Comparison of ENCODE assay signal across 12 cellular contexts in the genomic region with DNA sequence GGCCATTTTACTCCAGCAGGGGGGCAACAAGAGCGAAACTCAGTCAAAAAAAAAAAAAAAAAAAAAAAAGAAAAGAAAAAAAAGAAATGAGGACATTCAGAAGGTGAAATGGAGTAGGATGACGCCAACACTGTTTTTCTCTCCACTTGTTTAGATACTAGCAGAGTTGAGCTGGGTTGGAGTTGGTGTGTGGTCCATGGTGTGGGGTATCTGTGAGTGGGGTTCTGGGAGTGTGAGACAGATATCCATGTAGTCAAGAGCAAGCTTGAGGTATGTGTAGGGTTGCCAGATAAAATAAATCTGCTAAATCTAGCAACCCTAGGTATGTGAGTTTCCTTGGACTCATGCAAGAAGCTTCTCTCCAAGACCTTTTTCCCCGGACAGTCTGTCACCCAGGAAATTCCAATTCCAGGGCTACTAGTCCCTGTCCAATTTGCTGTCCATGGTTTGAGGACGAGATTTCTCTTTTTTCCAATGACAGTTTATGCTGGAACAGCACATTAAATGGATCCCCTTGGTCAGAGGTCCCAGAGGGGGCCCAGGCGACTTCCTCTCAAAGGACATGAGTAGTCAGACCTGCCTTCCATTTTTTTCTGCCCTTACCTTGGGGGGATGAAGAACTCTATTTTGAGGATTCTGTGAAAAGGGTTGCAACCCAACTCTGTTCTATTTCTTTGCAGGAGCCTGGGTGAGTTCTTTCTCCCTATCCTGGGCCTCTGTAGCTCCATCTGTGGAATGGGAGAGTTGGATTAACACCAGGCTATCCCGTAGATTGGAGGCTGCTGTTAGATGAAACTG. TPM values are rescaled to one million over a fixed set of nuclear protein-coding genes. Genes with fewer than 3 reads are reported as not detected.
DNase-seq lines count a peak whose midpoint lies in the region; ATAC-seq and TF ChIP-seq lines count a peak whose summit lies in the region.
"Had no signal": no experiment of that assay in that cellular context is flagged by ENCODE, and none has a peak within 500 bp of the region (broad histone marks: within the 10 kb centered on the region; RNA-seq: fewer than 3 reads in every experiment).

No MANE protein-coding gene starts in this region.

- no peaks in the 10 kb centered on the region for H3K9me2 ChIP-seq in HCT116 (ENCODE audit: insufficient read depth)

- H3K4me2 ChIP-seq in HCT116 (ENCODE audit: low read length), result peak overlapping the region; percentile 88
- H3K4me2 ChIP-seq: smooth muscle cell had no signal

- peaks cover 37% of the 10 kb centered on the region for H3K79me2 ChIP-seq in HCT116 (ENCODE audit: insufficient read depth, low read length)

- H3K27ac Mint-ChIP-seq in CD4-positive, CD25-positive, alpha-beta regulatory T cell, result peak overlapping the region in 1 of 3 donors; percentile 20
- H3K27ac Mint-ChIP-seq in activated T-helper 1 cell treated with anti-CD3 and anti-CD28 coated beads, Interleukin-12 subunit alpha, Interleukin-12 subunit beta, Interleukin-2, Interleukin-4 antibody, amounts not matched to agents 30 ng/mL and 10 ng/mL and 1 ng/mL, durations not matched to agents 14 hours and 24 hours and 36 hours, result no peak overlapping the region

- TF ChIP-seq POLR2A in HCT116 (IDR thresholded peaks at IDR 0.05; ENCODE audit: borderline replicate concordance, extremely low read depth, insufficient read depth, insufficient read length) (no peak), ovary (IDR thresholded peaks at IDR 0.05) (no peak)

- peaks cover 3% of the 10 kb centered on the region for H3K27me3 ChIP-seq in CD4-positive, CD25-positive, alpha-beta regulatory T cell (ENCODE audit: control insufficient read depth, insufficient read depth, low read length)
- H3K27me3 ChIP-seq in HCT116 (ENCODE audit: insufficient read depth, low read length) (no peaks in the 10 kb centered on the region), mucosa of rectum (ENCODE audit: control insufficient read depth in 2 of 2, insufficient read depth in 2 of 2, low read length in 2 of 2) (peaks cover 0 to 13% of the 10 kb centered on the region in 2 donors), ovary (no peaks in the 10 kb centered on the region)

- peaks cover 53% of the 10 kb centered on the region for H3K4me1 ChIP-seq in CD4-positive, CD25-positive, alpha-beta regulatory T cell (ENCODE audit: control insufficient read depth, insufficient read depth, low read length, poor library complexity, severe bottlenecking)
- H3K4me1 ChIP-seq in HCT116 (ENCODE audit: control insufficient read depth in 1 of 2, insufficient read depth in 2 of 2, low read length in 2 of 2) (peaks cover 8 to 28% of the 10 kb centered on the region in 2 experiments), mucosa of rectum (ENCODE audit: control insufficient read depth in 2 of 2, insufficient read depth in 2 of 2, low read length in 2 of 2) (peaks cover 33 to 38% of the 10 kb centered on the region in 2 donors), ovary (ENCODE audit: insufficient read depth) (peaks cover 6% of the 10 kb centered on the region)

- H3K9me3 Mint-ChIP-seq in CD4-positive, CD25-positive, alpha-beta regulatory T cell, result peaks cover 0 to 2% (median 0%) of the 10 kb centered on the region in 7 donors
- H3K9me3 Mint-ChIP-seq in activated T-helper 1 cell treated with anti-CD3 and anti-CD28 coated beads, Interleukin-12 subunit alpha, Interleukin-12 subunit beta, Interleukin-2, Interleukin-4 antibody, amounts not matched to agents 30 ng/mL and 10 ng/mL and 1 ng/mL, durations not matched to agents 14 hours and 24 hours and 36 hours, result no peaks in the 10 kb centered on the region

- H3K27ac ChIP-seq in CD4-positive, CD25-positive, alpha-beta regulatory T cell (ENCODE audit: insufficient read depth, low read length, poor library complexity, severe bottlenecking), result no peak overlapping the region
- H3K27ac ChIP-seq in HCT116 (ENCODE audit: low read depth, low read length) (peak overlapping the region; percentile 96), mucosa of rectum (ENCODE audit: low read depth in 2 of 2, low read length in 2 of 2) (peak overlapping the region; percentile 91 to 96), ovary (no peak overlapping the region)

- no peak for TF ChIP-seq EP300 in ovary (IDR thresholded peaks at IDR 0.05)

- no peak for ATAC-seq in CD4-positive, CD25-positive, alpha-beta regulatory T cell (ENCODE audit: low read depth in 2 of 2)
- ATAC-seq in HCT116, result no peak
- ATAC-seq in GM18502 (IDR thresholded peaks at IDR 0.05; ENCODE audit: poor library complexity, unreplicated experiment), result no peak

- H3K4me3 Mint-ChIP-seq in CD4-positive, CD25-positive, alpha-beta regulatory T cell, result peak overlapping the region; percentile 89 to 98 (median 90)
- peak overlapping the region; percentile 94 for H3K4me3 Mint-ChIP-seq in activated T-helper 1 cell treated with anti-CD3 and anti-CD28 coated beads, Interleukin-12 subunit alpha, Interleukin-12 subunit beta, Interleukin-2, Interleukin-4 antibody, amounts not matched to agents 30 ng/mL and 10 ng/mL and 1 ng/mL, durations not matched to agents 14 hours and 24 hours and 36 hours

- H3K9me3 ChIP-seq in CD4-positive, CD25-positive, alpha-beta regulatory T cell (ENCODE audit: control insufficient read depth in 2 of 2, low read length in 2 of 2), result no peaks in the 10 kb centered on the region
- H3K9me3 ChIP-seq in HCT116 (ENCODE audit: control insufficient read depth in 1 of 2, insufficient read depth in 1 of 2, low read depth in 1 of 2, low read length in 2 of 2) (no peaks in the 10 kb centered on the region), mucosa of rectum (ENCODE audit: control insufficient read depth in 2 of 2, low read length in 2 of 2) (no peaks in the 10 kb centered on the region), ovary (no peaks in the 10 kb centered on the region)

- peak overlapping the region; percentile 81 for H3K4me3 ChIP-seq in CD4-positive, CD25-positive, alpha-beta regulatory T cell (ENCODE audit: low read depth, low read length)
- peak overlapping the region; percentile 86 to 95 for H3K4me3 ChIP-seq in HCT116 (replicated peaks in 1 of 2; ENCODE audit: low read depth in 1 of 2, low read length in 2 of 2)
- peak overlapping the region; percentile 86 to 87 for H3K4me3 ChIP-seq in mucosa of rectum (ENCODE audit: low read length in 2 of 2)
- H3K4me3 ChIP-seq in ovary, result no peak overlapping the region

- no peak overlapping the region for H2AFZ ChIP-seq in HCT116 (ENCODE audit: low read depth, low read length, poor library complexity, severe bottlenecking)

- H3K4me1 Mint-ChIP-seq in CD4-positive, CD25-positive, alpha-beta regulatory T cell, result peaks cover 4 to 63% (median 32%) of the 10 kb centered on the region in 4 donors
- H3K4me1 Mint-ChIP-seq in activated T-helper 1 cell treated with anti-CD3 and anti-CD28 coated beads, Interleukin-12 subunit alpha, Interleukin-12 subunit beta, Interleukin-2, Interleukin-4 antibody, amounts not matched to agents 30 ng/mL and 10 ng/mL and 1 ng/mL, durations not matched to agents 14 hours and 24 hours and 36 hours (ENCODE audit: low read depth), result peaks cover 34% of the 10 kb centered on the region

- DNase-seq in CD4-positive, CD25-positive, alpha-beta regulatory T cell, result no peak
- DNase-seq in HCT116 (ENCODE audit: low read depth, low spot score) (no peak), ovary (no peak), NCI-H748 (lab: John Stamatoyannopoulos, UW; ENCODE audit: unreplicated experiment) (no peak), amygdala (lab: John Stamatoyannopoulos, UW) (no peak)
- DNase-seq in activated T-helper 1 cell treated with anti-CD3 and anti-CD28 coated beads, Interleukin-12 subunit alpha, Interleukin-12 subunit beta, Interleukin-2, Interleukin-4 antibody, amounts not matched to agents 30 ng/mL and 10 ng/mL and 1 ng/mL, durations not matched to agents 14 hours and 24 hours and 36 hours (ENCODE audit: low spot score), result no peak

- H4K20me1 ChIP-seq in HCT116 (ENCODE audit: insufficient read depth), result 0 out of 2 replicates have a peak, but pooled peaks cover 2% of the 10 kb centered on the region

- H3K27me3 Mint-ChIP-seq in CD4-positive, CD25-positive, alpha-beta regulatory T cell, result peaks cover 32% of the 10 kb centered on the region
- H3K27me3 Mint-ChIP-seq in activated T-helper 1 cell treated with anti-CD3 and anti-CD28 coated beads, Interleukin-12 subunit alpha, Interleukin-12 subunit beta, Interleukin-2, Interleukin-4 antibody, amounts not matched to agents 30 ng/mL and 10 ng/mL and 1 ng/mL, durations not matched to agents 14 hours and 24 hours and 36 hours (ENCODE audit: insufficient read depth), result peaks cover 33% of the 10 kb centered on the region

- POLR2A ChIA-PET in HCT116 (lab: Charles Lee), result no interaction called here

- TF ChIP-seq RAD21 in HCT116 (IDR thresholded peaks at IDR 0.05; ENCODE audit: low read depth), result no peak

- no peak for TF ChIP-seq CTCF in HCT116 (IDR thresholded peaks at IDR 0.05 in 2 of 3, conservative IDR thresholded peaks at IDR 0.05 in 1 of 3; ENCODE audit: borderline replicate concordance in 1 of 3, insufficient read depth in 1 of 3, low read depth in 2 of 3, low read length in 2 of 3)
- TF ChIP-seq CTCF in ovary (IDR thresholded peaks at IDR 0.05), result no peak

- H3K36me3 Mint-ChIP-seq in CD4-positive, CD25-positive, alpha-beta regulatory T cell, result peaks cover 4% of the 10 kb centered on the region
- H3K36me3 Mint-ChIP-seq in activated T-helper 1 cell treated with anti-CD3 and anti-CD28 coated beads, Interleukin-12 subunit alpha, Interleukin-12 subunit beta, Interleukin-2, Interleukin-4 antibody, amounts not matched to agents 30 ng/mL and 10 ng/mL and 1 ng/mL, durations not matched to agents 14 hours and 24 hours and 36 hours (ENCODE audit: low read depth), result peaks cover 16% of the 10 kb centered on the region

- CTCF ChIA-PET in HCT116 (lab: Charles Lee), result interaction anchor here (0.7 to 4.2 kb wide), 16 partner anchors 8 to 320 kb away, joined by 3 to 87 read pairs (median 5); no protein-coding TSS in a partner anchor

- RAD21 ChIA-PET in HCT116 (lab: Charles Lee; ENCODE audit: low non-redundant PET in 1 of 2, low total read pairs in 2 of 2, uncharacterized antibody in 2 of 2, unreplicated experiment in 2 of 2), result interaction anchor here in 1 of 2 experiments (0.6 to 0.8 kb wide), 2 partner anchors 275 to 1892 kb away, joined by 3 to 5 read pairs; no protein-coding TSS in a partner anchor

- H3K9ac ChIP-seq in HCT116 (ENCODE audit: low read length) (peak overlapping the region; percentile 89), mucosa of rectum (ENCODE audit: low read depth in 1 of 2, low read length in 2 of 2) (peak overlapping the region; percentile 76 to 94)

- 50 to 70% (median 59%) methylated on average over 6 of the region's 6 CpGs for WGBS in ovary, 3 donors

- BruUV-seq in HCT116 (replicated peaks; lab: Mats Ljungman, UMichigan), result TSS peak; percentile 46

- H3K36me3 ChIP-seq in CD4-positive, CD25-positive, alpha-beta regulatory T cell (ENCODE audit: control insufficient read depth, insufficient read depth, low read length), result no peaks in the 10 kb centered on the region
- no peaks in the 10 kb centered on the region for H3K36me3 ChIP-seq in HCT116 (ENCODE audit: control insufficient read depth in 1 of 2, insufficient read depth in 2 of 2, low read length in 2 of 2)
- peaks cover 0 to 6% of the 10 kb centered on the region in 2 donors for H3K36me3 ChIP-seq in mucosa of rectum (ENCODE audit: control insufficient read depth in 2 of 2, insufficient read depth in 2 of 2, low read length in 2 of 2)
- H3K36me3 ChIP-seq in ovary, result no peaks in the 10 kb centered on the region

- intact Hi-C loops in HCT116 (cut with micrococcal nuclease), result loop anchor here (5.0 kb wide), 1 partner anchor 187 kb away; no protein-coding TSS in a partner anchor
- intact Hi-C loops in activated T-helper 1 cell treated with anti-CD3 and anti-CD28 coated beads, Interleukin-12 subunit alpha, Interleukin-12 subunit beta, Interleukin-2, Interleukin-4 antibody, amounts not matched to agents 30 ng/mL and 10 ng/mL and 1 ng/mL, durations not matched to agents 14 hours and 24 hours and 36 hours (cut with micrococcal nuclease), result loop anchor here (1.0 to 5.0 kb wide), 7 partner anchors 72 to 1037 kb away; a partner anchor contains a TSS
- intact Hi-C loops in ovary (cut with DNase I), result loop anchor here in 3 of 4 donors (10.0 kb wide), 2 partner anchors 241 to 289 kb away; a partner anchor contains a TSS

RNA-seq across cellular contexts. Expression of a gene that starts 2.1 kb away (rescaled TPM):
- total RNA-seq in CD4-positive, CD25-positive, alpha-beta regulatory T cell, result 0.74 TPM
- polyA plus RNA-seq in CD4-positive, CD25-positive, alpha-beta regulatory T cell, result under 1 TPM; 0.10 to 0.37 (median 0.20) TPM
- 1.9 TPM for total RNA-seq in HCT116 (2021; ENCODE audit: unreplicated experiment)
- polyA plus RNA-seq in HCT116 (2012), result 1.0 and 1.5 TPM in 2 replicates
- 0.17 and 0.21 TPM in 2 replicates for total RNA-seq in activated T-helper 1 cell treated with anti-CD3 and anti-CD28 coated beads, Interleukin-12 subunit alpha, Interleukin-12 subunit beta, Interleukin-2, Interleukin-4 antibody, amounts not matched to agents 30 ng/mL and 10 ng/mL and 1 ng/mL, durations not matched to agents 14 hours and 24 hours and 36 hours
- under 1 TPM in 4 of 7 donors, not detected in 3; 0.07 to 0.18 (median 0.09) TPM for total RNA-seq in ovary
- under 1 TPM; 0.05 to 0.10 TPM for polyA plus RNA-seq in ovary
- total RNA-seq: H1, smooth muscle cell had no signal
- polyA plus RNA-seq: H1 had no signal

RNA-seq across cellular contexts. Expression of a gene that starts 19.6 kb away (rescaled TPM):
- not detected for total RNA-seq in CD4-positive, CD25-positive, alpha-beta regulatory T cell
- not detected for polyA plus RNA-seq in CD4-positive, CD25-positive, alpha-beta regulatory T cell
- total RNA-seq in HCT116 (2021; ENCODE audit: unreplicated experiment) (0.20 TPM), ovary (not detected)
- 0.09 TPM in 2 replicates for polyA plus RNA-seq in HCT116 (2012)
- total RNA-seq in activated T-helper 1 cell treated with anti-CD3 and anti-CD28 coated beads, Interleukin-12 subunit alpha, Interleukin-12 subunit beta, Interleukin-2, Interleukin-4 antibody, amounts not matched to agents 30 ng/mL and 10 ng/mL and 1 ng/mL, durations not matched to agents 14 hours and 24 hours and 36 hours, result not detected in 2 replicates
- not detected for polyA plus RNA-seq in ovary
- total RNA-seq: activated CD8-positive, alpha-beta memory T cell treated with anti-CD3 and anti-CD28 coated beads for 36 hours; glomerular endothelial cell; H1; smooth muscle cell had no signal
- polyA plus RNA-seq: smooth muscle cell had no signal

Comparison
In these comparisons a context has a peak if more than half of its experiments do, and no peak if none do; other contexts are left out.
1. H3K27ac ChIP-seq: peak in HCT116 (single experiment) and mucosa of rectum (2 of 2); none in CD4-positive, CD25-positive, alpha-beta regulatory T cell (single experiment) and ovary (0 of 2).